In the genomic region with DNA sequence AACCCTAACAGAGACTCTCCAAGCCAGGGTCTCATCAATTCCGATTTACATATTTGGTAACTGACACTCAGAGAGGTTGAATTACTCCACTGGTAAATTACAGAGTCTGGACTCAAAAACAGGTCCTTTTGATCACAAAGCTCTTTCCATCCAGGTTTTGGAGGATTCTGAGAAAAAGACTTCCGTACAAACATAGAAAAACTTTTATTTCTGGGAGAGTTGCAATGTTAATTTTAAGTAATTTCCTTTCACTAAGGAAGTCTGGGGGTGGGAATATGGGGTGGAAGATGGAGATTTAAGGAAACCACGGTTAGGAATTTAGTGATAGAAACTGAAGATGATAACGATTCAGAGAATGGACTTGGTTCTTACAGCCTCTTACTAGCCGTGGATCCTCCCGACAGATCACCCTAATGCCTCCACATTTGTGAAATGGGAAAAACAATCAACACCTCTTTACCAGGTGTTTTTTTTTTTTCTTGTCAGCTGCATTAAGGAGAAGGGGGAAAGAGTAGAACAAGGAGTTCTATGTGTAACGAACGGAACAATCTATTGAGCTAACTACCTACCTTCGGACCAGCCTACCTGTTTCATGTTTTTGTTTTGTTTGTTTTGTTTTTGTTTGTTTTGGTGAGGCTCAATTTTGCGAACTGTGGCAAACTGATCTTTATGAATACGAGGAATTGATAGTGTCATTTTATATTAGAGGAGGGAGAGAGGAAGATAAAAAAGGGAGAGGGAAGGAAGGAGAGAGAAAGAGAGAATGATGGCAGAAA, we compare ENCODE assay signal across 10 cellular contexts. TPM values are rescaled to one million over a fixed set of nuclear protein-coding genes. Genes with fewer than 3 reads are reported as not detected.
DNase-seq lines count a peak whose midpoint lies in the region; ATAC-seq and TF ChIP-seq lines count a peak whose summit lies in the region.
"Had no signal": no experiment of that assay in that cellular context is flagged by ENCODE, and none has a peak within 500 bp of the region (broad histone marks: within the 10 kb centered on the region; RNA-seq: fewer than 3 reads in every experiment).

No MANE protein-coding gene starts in this region.

- WGBS in right cardiac atrium = 30% methylated on average over 11 of the region's 11 CpGs

- H3K9me3 Mint-ChIP-seq in activated naive CD4-positive, alpha-beta T cell treated with anti-CD3 and anti-CD28 coated beads for 36 hours = no peaks in the 10 kb centered on the region
- no peaks in the 10 kb centered on the region for H3K9me3 Mint-ChIP-seq in T-cell

- H3K36me3 Mint-ChIP-seq in activated naive CD4-positive, alpha-beta T cell treated with anti-CD3 and anti-CD28 coated beads for 36 hours (ENCODE audit: low read depth) = no peaks in the 10 kb centered on the region
- H3K36me3 Mint-ChIP-seq in T-cell = no peaks in the 10 kb centered on the region

- H3K4me3 Mint-ChIP-seq in activated naive CD4-positive, alpha-beta T cell treated with anti-CD3 and anti-CD28 coated beads for 36 hours = peak overlapping the region; percentile 56
- H3K4me3 Mint-ChIP-seq in T-cell = peak overlapping the region; percentile 68 to 81 (median 71)

- H3K9me3 ChIP-seq in right cardiac atrium (ENCODE audit: control insufficient read depth, low read length) (no peaks in the 10 kb centered on the region), skeletal muscle tissue (ENCODE audit: control insufficient read depth in 3 of 3, low read length in 3 of 3) (no peaks in the 10 kb centered on the region)
- H3K9me3 ChIP-seq: upper lobe of left lung had no signal

- H3K36me3 ChIP-seq in skeletal muscle tissue (ENCODE audit: control insufficient read depth in 3 of 3, insufficient read depth in 3 of 3, low read length in 3 of 3) = no peaks in the 10 kb centered on the region
- H3K36me3 ChIP-seq: upper lobe of left lung had no signal

- TF ChIP-seq CTCF in dorsolateral prefrontal cortex (IDR thresholded peaks at IDR 0.05 in 54 of 56, conservative IDR thresholded peaks at IDR 0.05 in 2 of 56; ENCODE audit: low read depth in 1 of 56, partially characterized antibody in 56 of 56) = no peak

- no peak for ATAC-seq in T-cell (replicated peaks in 1 of 4)
- ATAC-seq in right cardiac atrium = no peak

- no peak overlapping the region for H3K27ac Mint-ChIP-seq in activated naive CD4-positive, alpha-beta T cell treated with anti-CD3 and anti-CD28 coated beads for 36 hours
- peak overlapping the region in 1 of 2 donors; percentile 30 for H3K27ac Mint-ChIP-seq in T-cell

- POLR2A ChIA-PET in T-cell (lab: Charles Lee) = interaction anchor here (0.6 to 0.7 kb wide), 2 partner anchors 37 to 247 kb away, joined by 4 read pairs; no protein-coding TSS in a partner anchor

- H3K27me3 Mint-ChIP-seq in activated naive CD4-positive, alpha-beta T cell treated with anti-CD3 and anti-CD28 coated beads for 36 hours (ENCODE audit: low read depth) = peaks cover 51% of the 10 kb centered on the region
- peaks cover 37 to 57% of the 10 kb centered on the region in 2 donors for H3K27me3 Mint-ChIP-seq in T-cell

- H3K9ac ChIP-seq in skeletal muscle tissue (ENCODE audit: low read depth in 1 of 3, low read length in 3 of 3) = no peak overlapping the region

- H3K27me3 ChIP-seq in right cardiac atrium (ENCODE audit: control insufficient read depth, insufficient read depth) (peaks cover 3% of the 10 kb centered on the region), skeletal muscle tissue (ENCODE audit: control insufficient read depth in 3 of 3, insufficient read depth in 3 of 3, low read length in 3 of 3) (peaks cover 0 to 5% (median 3%) of the 10 kb centered on the region in 3 donors), dorsolateral prefrontal cortex (peaks cover 4 to 69% (median 50%) of the 10 kb centered on the region in 45 donors)

- H3K4me1 ChIP-seq in right cardiac atrium (ENCODE audit: control insufficient read depth, insufficient read depth, low read length) = no peaks in the 10 kb centered on the region
- H3K4me1 ChIP-seq in skeletal muscle tissue (ENCODE audit: control insufficient read depth in 3 of 3, insufficient read depth in 3 of 3, low read length in 3 of 3) = peaks cover 12 to 19% (median 14%) of the 10 kb centered on the region in 3 donors

- peak overlapping the region; percentile 46 for H3K4me3 ChIP-seq in right cardiac atrium (ENCODE audit: low read length)
- no peak overlapping the region for H3K4me3 ChIP-seq in skeletal muscle tissue (ENCODE audit: low read length in 3 of 3)
- peak overlapping the region in 10 of 59 donors; percentile 55 to 74 (median 66) for H3K4me3 ChIP-seq in dorsolateral prefrontal cortex

- CTCF ChIA-PET in activated naive CD4-positive, alpha-beta T cell treated with anti-CD3 and anti-CD28 coated beads for 36 hours (lab: Charles Lee) = interaction anchor here (0.7 to 1.8 kb wide), 3 partner anchors 30 to 169 kb away, joined by 3 to 7 read pairs (median 4); no protein-coding TSS in a partner anchor
- CTCF ChIA-PET in T-cell (lab: Charles Lee) = interaction anchor here (0.6 to 1.0 kb wide), 3 partner anchors 30 to 456 kb away, joined by 3 read pairs; no protein-coding TSS in a partner anchor

- intact Hi-C loops in activated naive CD4-positive, alpha-beta T cell treated with anti-CD3 and anti-CD28 coated beads for 36 hours (cut with micrococcal nuclease) = no loop called here
- intact Hi-C loops in right cardiac atrium (cut with DNase I) (no loop called here), dorsolateral prefrontal cortex (cut with DNase I) (no loop called here)

- no peak for DNase-seq in activated naive CD4-positive, alpha-beta T cell treated with anti-CD3 and anti-CD28 coated beads for 36 hours
- DNase-seq in activated naive CD4-positive, alpha-beta T cell (lab: John Stamatoyannopoulos, UW) = no peak
- DNase-seq in T-cell (no peak), right cardiac atrium (no peak), dorsolateral prefrontal cortex (no peak), epidermal melanocyte (ENCODE audit: insufficient read length, low spot score) (no peak), foreskin melanocyte (no peak)
- DNase-seq: NCI-H446 treated with DMSO at 0.1 percent for 48 hours had no signal

- peak overlapping the region; percentile 71 for H3K27ac ChIP-seq in right cardiac atrium (ENCODE audit: low read length)
- H3K27ac ChIP-seq in skeletal muscle tissue (ENCODE audit: low read depth, low read length) = peak overlapping the region; percentile 81
- H3K27ac ChIP-seq in dorsolateral prefrontal cortex = no peak overlapping the region
- H3K27ac ChIP-seq: upper lobe of left lung had no signal

- peaks cover 27% of the 10 kb centered on the region for H3K4me1 Mint-ChIP-seq in activated naive CD4-positive, alpha-beta T cell treated with anti-CD3 and anti-CD28 coated beads for 36 hours (ENCODE audit: low read depth)
- peaks cover 26 to 34% (median 29%) of the 10 kb centered on the region in 3 donors for H3K4me1 Mint-ChIP-seq in T-cell

RNA-seq across cellular contexts. Expression of a gene that starts 1.7 kb away (rescaled TPM):
- total RNA-seq in activated naive CD4-positive, alpha-beta T cell treated with anti-CD3 and anti-CD28 coated beads for 36 hours = under 1 TPM; 0.40 to 0.50 TPM
- total RNA-seq in T-cell (1 to 10 TPM in 2 of 5 donors, under 1 TPM in 3; 0.09 to 3.0 (median 0.33) TPM), right cardiac atrium (10 to 100 TPM; 51.5 to 92.0 (median 74.2) TPM), skeletal muscle tissue (6.3 TPM), dorsolateral prefrontal cortex (1 to 10 TPM in 117 of 120 experiments, under 1 TPM in 3; 0.40 to 4.5 (median 2.1) TPM)
- polyA plus RNA-seq in right cardiac atrium = 34.3 TPM

Comparison
In these comparisons a context has a peak if more than half of its experiments do, and no peak if none do; other contexts are left out.
1. H3K27ac ChIP-seq: peak in right cardiac atrium (single experiment) and skeletal muscle tissue (single experiment); none in dorsolateral prefrontal cortex (0 of 59).